8 cellular contexts compared by ENCODE assay signal in the genomic region with DNA sequence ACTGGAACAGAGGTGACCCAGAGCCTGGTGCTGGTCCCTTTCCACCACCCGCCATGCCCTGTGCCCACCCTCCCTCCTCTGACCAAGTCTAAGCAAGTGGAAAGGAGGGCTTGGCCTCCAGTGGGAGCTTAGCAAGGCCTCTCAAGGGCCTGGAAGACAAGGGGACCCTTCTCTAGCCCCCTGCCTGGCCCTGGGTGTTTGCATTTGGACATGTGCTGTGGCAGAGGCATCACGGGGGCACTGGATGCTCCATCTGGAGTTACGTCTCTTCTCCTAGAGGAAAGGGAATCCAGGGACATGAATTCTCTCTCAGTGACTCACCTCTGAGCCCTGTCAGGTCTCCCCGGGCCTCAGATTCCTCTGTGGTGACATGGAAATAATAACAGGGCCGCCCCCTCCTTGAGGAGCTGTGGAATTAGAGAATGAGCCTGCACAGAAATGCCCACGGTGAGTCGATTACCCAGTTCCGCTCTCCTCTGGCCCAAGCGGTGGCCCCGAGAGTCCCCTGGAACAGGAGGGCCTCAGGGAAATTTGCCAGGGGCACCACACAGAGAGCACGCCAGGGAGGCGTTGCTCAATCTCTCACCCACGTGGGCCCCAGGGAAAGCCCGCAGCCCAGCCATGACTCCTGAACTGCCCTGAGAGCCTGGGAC.
DNase-seq lines count a peak whose midpoint lies in the region; ATAC-seq lines count a peak whose summit lies in the region.

No MANE protein-coding gene starts in this region.

- no peak for ATAC-seq in HG03571 (IDR thresholded peaks at IDR 0.05; ENCODE audit: unreplicated experiment)

- peaks cover 33% of the 10 kb centered on the region; the same call in 1 of the 2 replicates for H3K4me1 ChIP-seq in HUES6 (ENCODE audit: control insufficient read depth, insufficient read depth, low read length)

- DNase-seq in AG08396 (ENCODE audit: low spot score) (peak; percentile 85), dermis blood vessel endothelial cell (peak; percentile 70), midbrain (lab: John Stamatoyannopoulos, UW) (peak; percentile 59), occipital lobe (lab: John Stamatoyannopoulos, UW) (no peak), DMS114 treated with DMSO at 0.1 percent for 48 hours (lab: John Stamatoyannopoulos, UW; ENCODE audit: unreplicated experiment) (no peak)
- DNase-seq in activated effector memory CD4-positive, alpha-beta T cell treated with anti-CD3 and anti-CD28 coated beads, Interleukin-2, amount 50 U/mL, for 16 hours, result no peak

- 0 out of 2 replicates have a peak, but pooled peaks cover 6% of the 10 kb centered on the region for H3K27me3 ChIP-seq in HUES6 (ENCODE audit: control insufficient read depth, insufficient read depth, low read length)

- peak overlapping the region; percentile 39; the same call in 1 of the 2 replicates for H3K27ac ChIP-seq in HUES6 (ENCODE audit: low read depth, low read length)

- H3K9ac ChIP-seq in HUES6 (ENCODE audit: low read length), result peak overlapping the region; percentile 49

- peak overlapping the region; percentile 3; the same call in 1 of the 2 replicates for H3K4me3 ChIP-seq in HUES6 (ENCODE audit: low read depth, low read length)

- H3K36me3 ChIP-seq in HUES6 (ENCODE audit: control insufficient read depth, insufficient read depth, low read length), result no peaks in the 10 kb centered on the region

- H3K9me3 ChIP-seq in HUES6 (ENCODE audit: control insufficient read depth, insufficient read depth, low read depth, low read length), result peaks cover under 1% of the 10 kb centered on the region; the same call in 1 of the 2 replicates

Comparison
In these comparisons a context has a peak if more than half of its experiments do, and no peak if none do; other contexts are left out.
1. DNase-seq: peak in AG08396 (single experiment), dermis blood vessel endothelial cell (single experiment) and midbrain (single experiment); none in activated effector memory CD4-positive, alpha-beta T cell treated with anti-CD3 and anti-CD28 coated beads, Interleukin-2, amount 50 U/mL, for 16 hours (single experiment), occipital lobe (single experiment) and DMS114 treated with DMSO at 0.1 percent for 48 hours (single experiment).